Comparison of ENCODE assay signal across 18 cellular contexts in the genomic region with DNA sequence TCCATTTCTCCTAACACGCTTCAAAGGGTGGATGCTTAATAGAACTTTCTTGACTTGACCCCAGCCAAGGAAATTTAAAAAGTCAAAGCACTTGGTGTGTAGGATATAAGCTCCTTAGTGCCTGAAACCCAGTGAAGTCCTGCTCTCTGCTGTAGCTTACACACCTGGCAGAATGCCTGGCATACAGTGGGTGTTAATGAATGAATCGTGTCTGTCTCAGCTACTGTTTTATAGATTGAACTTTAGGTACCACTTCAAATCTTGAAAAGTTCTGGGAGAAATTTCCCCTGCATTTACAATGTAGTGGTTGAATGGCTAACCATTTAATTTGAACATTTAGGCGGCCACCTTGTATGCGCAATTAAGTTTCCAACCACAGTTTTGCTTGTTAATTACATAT.
DNase-seq lines count a peak whose midpoint lies in the region; ATAC-seq and TF ChIP-seq lines count a peak whose summit lies in the region.
"Had no signal": no experiment of that assay in that cellular context is flagged by ENCODE, and none has a peak within 500 bp of the region (broad histone marks: within the 10 kb centered on the region; RNA-seq: fewer than 3 reads in every experiment).

No MANE protein-coding gene starts in this region.

- WGBS in GM23248 (ENCODE audit: low coverage in 1 of 2, low lambda C conversion rate in 2 of 2, missing lambda C conversion rate in 2 of 2), 2 experiments = 76 to 80% methylated on average over 4 of the region's 4 CpGs

- in situ Hi-C loops in GM23248 (cut with MboI) = no loop called here

- H3K27me3 Mint-ChIP-seq in CD4-positive, CD25-positive, alpha-beta regulatory T cell = peaks cover 3% of the 10 kb centered on the region
- H3K27me3 Mint-ChIP-seq in osteocyte (ENCODE audit: unreplicated experiment) = no peaks in the 10 kb centered on the region
- H3K27me3 Mint-ChIP-seq: activated CD4-positive, alpha-beta T cell treated with anti-CD3 and anti-CD28 coated beads for 36 hours; naive B cell had no signal

- no peak overlapping the region for H2AFZ ChIP-seq in GM23248
- peak overlapping the region; percentile 5; the same call in 1 of the 2 replicates for H2AFZ ChIP-seq in OCI-LY1 (ENCODE audit: low read length)

- no peaks in the 10 kb centered on the region for H3K27me3 ChIP-seq in CD4-positive, CD25-positive, alpha-beta regulatory T cell (ENCODE audit: control insufficient read depth, insufficient read depth, low read length)
- no peaks in the 10 kb centered on the region for H3K27me3 ChIP-seq in GM23248 (replicated peaks; ENCODE audit: insufficient read depth)
- H3K27me3 ChIP-seq in OCI-LY1 (ENCODE audit: insufficient read depth, low read length) = no peaks in the 10 kb centered on the region
- H3K27me3 ChIP-seq: suprapubic skin had no signal

- H3K9me3 Mint-ChIP-seq in CD4-positive, CD25-positive, alpha-beta regulatory T cell = no peaks in the 10 kb centered on the region
- no peaks in the 10 kb centered on the region for H3K9me3 Mint-ChIP-seq in osteocyte (ENCODE audit: unreplicated experiment)
- H3K9me3 Mint-ChIP-seq: naive B cell had no signal

- H3K9me3 ChIP-seq in CD4-positive, CD25-positive, alpha-beta regulatory T cell (ENCODE audit: control insufficient read depth in 2 of 2, low read length in 2 of 2) = no peaks in the 10 kb centered on the region
- no peaks in the 10 kb centered on the region for H3K9me3 ChIP-seq in GM23248 (ENCODE audit: low read depth)
- H3K9me3 ChIP-seq in OCI-LY1 (ENCODE audit: low read length) = no peaks in the 10 kb centered on the region
- H3K9me3 ChIP-seq: suprapubic skin had no signal

- no peak overlapping the region for H3K27ac ChIP-seq in CD4-positive, CD25-positive, alpha-beta regulatory T cell (ENCODE audit: insufficient read depth, low read length, poor library complexity, severe bottlenecking)
- H3K27ac ChIP-seq in GM23248 (no peak overlapping the region), OCI-LY1 (ENCODE audit: low read depth, low read length, poor library complexity, severe bottlenecking) (peak overlapping the region; percentile 86)
- H3K27ac ChIP-seq: suprapubic skin had no signal

- H4K20me1 ChIP-seq in GM23248 (ENCODE audit: insufficient read depth) (no peaks in the 10 kb centered on the region), OCI-LY1 (ENCODE audit: insufficient read depth, low read length) (no peaks in the 10 kb centered on the region)

- H3K36me3 ChIP-seq in CD4-positive, CD25-positive, alpha-beta regulatory T cell (ENCODE audit: control insufficient read depth, insufficient read depth, low read length) = no peaks in the 10 kb centered on the region
- no peaks in the 10 kb centered on the region for H3K36me3 ChIP-seq in GM23248 (ENCODE audit: low read depth)
- H3K36me3 ChIP-seq in OCI-LY1 (ENCODE audit: insufficient read depth, low read length) = no peaks in the 10 kb centered on the region
- H3K36me3 ChIP-seq: suprapubic skin had no signal

- H3K4me2 ChIP-seq in GM23248 (ENCODE audit: unreplicated experiment) = no peak overlapping the region
- peak overlapping the region; percentile 40 for H3K4me2 ChIP-seq in OCI-LY1 (ENCODE audit: low read length)

- TF ChIP-seq CTCF in OCI-LY1 (IDR thresholded peaks at IDR 0.05; ENCODE audit: low read length) (no peak), osteocyte (IDR thresholded peaks at IDR 0.05) (no peak)

- H3K9me2 ChIP-seq in GM23248 (ENCODE audit: insufficient read depth) (no peaks in the 10 kb centered on the region), OCI-LY1 (ENCODE audit: low read depth, low read length) (no peaks in the 10 kb centered on the region)

- H3F3A ChIP-seq in GM23248 (ENCODE audit: insufficient read depth) (peaks cover 14% of the 10 kb centered on the region), OCI-LY1 (ENCODE audit: insufficient read depth, low read length) (no peaks in the 10 kb centered on the region)

- peak overlapping the region in 2 of 3 donors; percentile 73 to 87 for H3K27ac Mint-ChIP-seq in CD4-positive, CD25-positive, alpha-beta regulatory T cell
- no peak overlapping the region for H3K27ac Mint-ChIP-seq in osteocyte (ENCODE audit: unreplicated experiment)
- H3K27ac Mint-ChIP-seq: activated CD4-positive, alpha-beta T cell treated with anti-CD3 and anti-CD28 coated beads for 36 hours had no signal

- H3K36me3 Mint-ChIP-seq in CD4-positive, CD25-positive, alpha-beta regulatory T cell = no peaks in the 10 kb centered on the region
- no peaks in the 10 kb centered on the region for H3K36me3 Mint-ChIP-seq in osteocyte (ENCODE audit: unreplicated experiment)
- H3K36me3 Mint-ChIP-seq: naive B cell had no signal

- H3K4me1 Mint-ChIP-seq in CD4-positive, CD25-positive, alpha-beta regulatory T cell = peaks cover 15 to 35% (median 26%) of the 10 kb centered on the region in 4 donors
- H3K4me1 Mint-ChIP-seq in osteocyte (ENCODE audit: unreplicated experiment) = peaks cover 13% of the 10 kb centered on the region

- no peak for DNase-seq in CD4-positive, CD25-positive, alpha-beta regulatory T cell
- DNase-seq in GM23248 = peak; percentile 44
- peak; percentile 30 for DNase-seq in glomerular visceral epithelial cell (ENCODE audit: extremely low spot score)
- DNase-seq in medulla oblongata (ENCODE audit: extremely low spot score) = no peak
- DNase-seq in Right ventricle myocardium superior = no peak
- no peak for DNase-seq in osteocyte (ENCODE audit: extremely low spot score, unreplicated experiment)
- DNase-seq: activated CD4-positive, alpha-beta T cell treated with anti-CD3 and anti-CD28 coated beads for 36 hours; activated CD8-positive, alpha-beta memory T cell treated with anti-CD3 and anti-CD28 coated beads, Interleukin-2, amount 50 U/mL, for 4 hours; activated gamma-delta T cell treated with Interleukin-2 at 50 U/mL for 16 hours; Kasumi-1; naive B cell; NCI-H1417 treated with DMSO at 0.1 percent for 48 hours; NCI-H510A; stimulated activated CD4-positive, alpha-beta T cell treated with anti-CD3 and anti-CD28 coated beads, Interleukin-4, amount 100 ng/mL, for 4 hours had no signal

- H3K4me3 ChIP-seq in CD4-positive, CD25-positive, alpha-beta regulatory T cell (ENCODE audit: low read depth, low read length) = no peak overlapping the region
- H3K4me3 ChIP-seq in GM23248 (no peak overlapping the region), OCI-LY1 (ENCODE audit: low read depth, low read length, poor library complexity, severe bottlenecking) (no peak overlapping the region)
- H3K4me3 ChIP-seq: suprapubic skin had no signal

- H3K9ac ChIP-seq in GM23248 (no peak overlapping the region), OCI-LY1 (ENCODE audit: low read length) (peak overlapping the region; percentile 40)

- intact Hi-C loops in Right ventricle myocardium superior (cut with DNase I) = no loop called here

- no peak overlapping the region for H3K4me3 Mint-ChIP-seq in CD4-positive, CD25-positive, alpha-beta regulatory T cell
- no peak overlapping the region for H3K4me3 Mint-ChIP-seq in osteocyte (ENCODE audit: unreplicated experiment)
- H3K4me3 Mint-ChIP-seq: activated CD4-positive, alpha-beta T cell treated with anti-CD3 and anti-CD28 coated beads for 36 hours; naive B cell had no signal

- peaks cover 23% of the 10 kb centered on the region for H3K4me1 ChIP-seq in CD4-positive, CD25-positive, alpha-beta regulatory T cell (ENCODE audit: control insufficient read depth, insufficient read depth, low read length, poor library complexity, severe bottlenecking)
- H3K4me1 ChIP-seq in GM23248 (ENCODE audit: insufficient read depth) (peaks cover 23% of the 10 kb centered on the region), OCI-LY1 (ENCODE audit: insufficient read depth, low read length, severe bottlenecking) (peaks cover 45% of the 10 kb centered on the region)

- no peak for ATAC-seq in CD4-positive, CD25-positive, alpha-beta regulatory T cell (ENCODE audit: low read depth in 2 of 2)
- ATAC-seq in Right ventricle myocardium superior (ENCODE audit: poor library complexity) (no peak), GM18909 (IDR thresholded peaks at IDR 0.05; ENCODE audit: poor library complexity, unreplicated experiment) (no peak)
- ATAC-seq: activated CD4-positive, alpha-beta T cell treated with anti-CD3 and anti-CD28 coated beads for 36 hours; SK-N-SH treated with all-trans-retinoic acid at 6 μM for 48 hours had no signal

- H3K79me2 ChIP-seq in GM23248 (ENCODE audit: insufficient read depth) = no peaks in the 10 kb centered on the region
- no peaks in the 10 kb centered on the region for H3K79me2 ChIP-seq in OCI-LY1 (ENCODE audit: insufficient read depth, low read length)

Comparison
In these comparisons a context has a peak if more than half of its experiments do, and no peak if none do; other contexts are left out.
1. DNase-seq: peak in GM23248 (single experiment) and glomerular visceral epithelial cell (single experiment); none in CD4-positive, CD25-positive, alpha-beta regulatory T cell (0 of 3), medulla oblongata (single experiment), Right ventricle myocardium superior (single experiment) and osteocyte (single experiment).